Comparison of ENCODE assay signal across 7 cellular contexts in genomic region chr6:36094786-36095496, GRCh38. TPM values are rescaled to one million over a fixed set of nuclear protein-coding genes. Genes with fewer than 3 reads are reported as not detected.
A peak's percentile ranks its signal among the peaks of the same experiment; 100 is the strongest.
DNase-seq lines count a peak whose midpoint lies in the region; ATAC-seq and TF ChIP-seq lines count a peak whose summit lies in the region.

No MANE protein-coding gene starts in this region.

- H3K4me3 Mint-ChIP-seq in activated T-helper 17 cell treated with anti-CD3 and anti-CD28 coated beads, Interleukin-2, amount 50 U/mL, for 72 hours: no peak overlapping the region
- H3K4me3 Mint-ChIP-seq in nephron progenitor cell: no peak overlapping the region

- H3K4me3 ChIP-seq in fibroblast of pulmonary artery (replicated peaks; ENCODE audit: low read depth, low read length): no peak overlapping the region

- in situ Hi-C loops in GM13977 (cut with MboI; ENCODE audit: low pct_unique_long_range_greater_than_20kb, low sequenced_read_pairs, unreplicated experiment) (no loop called here), KBM-7 (cut with MboI; ENCODE audit: low pct_unique_long_range_greater_than_20kb, low sequenced_read_pairs) (no loop called here)

- no peaks in the 10 kb centered on the region for H3K27me3 Mint-ChIP-seq in activated T-helper 17 cell treated with anti-CD3 and anti-CD28 coated beads, Interleukin-2, amount 50 U/mL, for 72 hours
- no peaks in the 10 kb centered on the region for H3K27me3 Mint-ChIP-seq in nephron progenitor cell (ENCODE audit: low read depth, poor library complexity)

- peak; percentile 98 for TF ChIP-seq CTCF in GM13977 (IDR thresholded peaks at IDR 0.05; ENCODE audit: extremely low read depth, insufficient read depth, missing control alignments)
- peak; percentile 94 for TF ChIP-seq CTCF in fibroblast of pulmonary artery (IDR thresholded peaks at IDR 0.05; ENCODE audit: low read length, missing control alignments)
- peak; percentile 96 for TF ChIP-seq CTCF in nephron progenitor cell (IDR thresholded peaks at IDR 0.05)

- DNase-seq in GM13977 (ENCODE audit: low spot score) (peak; percentile 59), KBM-7 (peak; percentile 82), RKO (ENCODE audit: low spot score) (peak; percentile 43), fibroblast of pulmonary artery (ENCODE audit: low read depth) (peak; percentile 82), nephron progenitor cell (peak; percentile 84)
- peak; percentile 49 to 83 (median 76) for DNase-seq in stimulated activated naive CD4-positive, alpha-beta T cell (lab: John Stamatoyannopoulos, UW)

- no peaks in the 10 kb centered on the region for H3K9me3 Mint-ChIP-seq in activated T-helper 17 cell treated with anti-CD3 and anti-CD28 coated beads, Interleukin-2, amount 50 U/mL, for 72 hours
- H3K9me3 Mint-ChIP-seq in nephron progenitor cell: no peaks in the 10 kb centered on the region

- ATAC-seq in activated T-helper 17 cell treated with anti-CD3 and anti-CD28 coated beads, Interleukin-2, amount 50 U/mL, for 72 hours (replicated peaks): peak; percentile 98

- peaks cover 40% of the 10 kb centered on the region for H3K36me3 Mint-ChIP-seq in activated T-helper 17 cell treated with anti-CD3 and anti-CD28 coated beads, Interleukin-2, amount 50 U/mL, for 72 hours (ENCODE audit: low read depth)
- H3K36me3 Mint-ChIP-seq in nephron progenitor cell (ENCODE audit: low read depth): peaks cover 20% of the 10 kb centered on the region

- H3K27ac Mint-ChIP-seq in activated T-helper 17 cell treated with anti-CD3 and anti-CD28 coated beads, Interleukin-2, amount 50 U/mL, for 72 hours: peak overlapping the region; percentile 58
- H3K27ac Mint-ChIP-seq in nephron progenitor cell: no peak overlapping the region

- H3K4me1 Mint-ChIP-seq in activated T-helper 17 cell treated with anti-CD3 and anti-CD28 coated beads, Interleukin-2, amount 50 U/mL, for 72 hours: peaks cover 8% of the 10 kb centered on the region
- peaks cover 28% of the 10 kb centered on the region for H3K4me1 Mint-ChIP-seq in nephron progenitor cell

RNA-seq across cellular contexts. Expression of gene MAPK13, which starts 35.4 kb away (rescaled TPM):
- 10 to 100 TPM; 53.6 to 58.7 TPM for total RNA-seq in activated T-helper 17 cell treated with anti-CD3 and anti-CD28 coated beads, Interleukin-2, amount 50 U/mL, for 72 hours
